In genomic region chr14:57060276-57060956, GRCh38 we compare ENCODE assay signal across 9 cellular contexts.
DNase-seq lines count a peak whose midpoint lies in the region; ATAC-seq and TF ChIP-seq lines count a peak whose summit lies in the region.
"Had no signal": no experiment of that assay in that cellular context is flagged by ENCODE, and none has a peak within 500 bp of the region (broad histone marks: within the 10 kb centered on the region; RNA-seq: fewer than 3 reads in every experiment).

No MANE protein-coding gene starts in this region.

- peak; percentile 16 for DNase-seq in M059J (ENCODE audit: low read depth)
- DNase-seq in fibroblast of mammary gland (ENCODE audit: low read depth): peak; percentile 6
- DNase-seq in SW 1271 (lab: John Stamatoyannopoulos, UW): no peak
- DNase-seq in activated CD8-positive, alpha-beta memory T cell treated with anti-CD3 and anti-CD28 coated beads for 24 hours: no peak
- no peak for DNase-seq in CD8-positive, alpha-beta T cell
- DNase-seq in activated gamma-delta T cell treated with Interleukin-2 at 50 U/mL for 16 hours: no peak
- DNase-seq: IMR-90 had no signal

- POLR2A ChIA-PET in CD8-positive, alpha-beta T cell (lab: Charles Lee): no interaction called here

- no peak for TF ChIP-seq CTCF in fibroblast of mammary gland (conservative IDR thresholded peaks at IDR 0.05; ENCODE audit: control insufficient read depth, insufficient read depth, low read depth, low read length)
- TF ChIP-seq CTCF in CD8-positive, alpha-beta T cell (IDR thresholded peaks at IDR 0.05): no peak

- CTCF ChIA-PET in CD8-positive, alpha-beta T cell (lab: Charles Lee): no interaction called here

- no peaks in the 10 kb centered on the region for H3K9me3 Mint-ChIP-seq in CD8-positive, alpha-beta T cell

- no peaks in the 10 kb centered on the region for H3K9me3 ChIP-seq in CD8-positive, alpha-beta T cell (ENCODE audit: low read length)

- no peaks in the 10 kb centered on the region for H3K27me3 ChIP-seq in CD8-positive, alpha-beta T cell (ENCODE audit: insufficient read depth, low read length)

- no peak overlapping the region for H3K27ac ChIP-seq in CD8-positive, alpha-beta T cell (ENCODE audit: low read depth, low read length)

- H3K4me1 ChIP-seq in CD8-positive, alpha-beta T cell (ENCODE audit: insufficient read depth, low read length): no peaks in the 10 kb centered on the region

- ATAC-seq in GM18511 (IDR thresholded peaks at IDR 0.05; ENCODE audit: unreplicated experiment): peak; percentile 96
- peak; percentile 90 for ATAC-seq in GM21737 (IDR thresholded peaks at IDR 0.05; ENCODE audit: unreplicated experiment)
- no peak for ATAC-seq in CD8-positive, alpha-beta T cell

- no peak overlapping the region for H3K4me3 Mint-ChIP-seq in CD8-positive, alpha-beta T cell

- H3K27ac Mint-ChIP-seq in CD8-positive, alpha-beta T cell: no peak overlapping the region

- intact Hi-C loops in CD8-positive, alpha-beta T cell (cut with DNase I, micrococcal nuclease): no loop called here

- peaks cover 7% of the 10 kb centered on the region for H3K27me3 Mint-ChIP-seq in CD8-positive, alpha-beta T cell (ENCODE audit: low read depth)

- H3K4me3 ChIP-seq in fibroblast of mammary gland (ENCODE audit: control insufficient read depth, low read depth, low read length): no peak overlapping the region
- H3K4me3 ChIP-seq in CD8-positive, alpha-beta T cell (ENCODE audit: low read depth, low read length): no peak overlapping the region

- no peaks in the 10 kb centered on the region for H3K36me3 Mint-ChIP-seq in CD8-positive, alpha-beta T cell

- no peaks in the 10 kb centered on the region for H3K4me1 Mint-ChIP-seq in CD8-positive, alpha-beta T cell (ENCODE audit: low read depth)

- H3K36me3 ChIP-seq in CD8-positive, alpha-beta T cell (ENCODE audit: insufficient read depth, low read length): no peaks in the 10 kb centered on the region

Comparison
In these comparisons a context has a peak if more than half of its experiments do, and no peak if none do; other contexts are left out.
1. DNase-seq: peak in M059J (single experiment) and fibroblast of mammary gland (single experiment); none in SW 1271 (0 of 2), activated CD8-positive, alpha-beta memory T cell treated with anti-CD3 and anti-CD28 coated beads for 24 hours (single experiment), CD8-positive, alpha-beta T cell (0 of 7) and activated gamma-delta T cell treated with Interleukin-2 at 50 U/mL for 16 hours (single experiment).